9 cellular contexts compared by ENCODE assay signal in genomic region chr10:71963351-71963755, GRCh38. TPM values are rescaled to one million over a fixed set of nuclear protein-coding genes. Genes with fewer than 3 reads are reported as not detected.
DNase-seq lines count a peak whose midpoint lies in the region; ATAC-seq and TF ChIP-seq lines count a peak whose summit lies in the region.
"Had no signal": no experiment of that assay in that cellular context is flagged by ENCODE, and none has a peak within 500 bp of the region (broad histone marks: within the 10 kb centered on the region; RNA-seq: fewer than 3 reads in every experiment).

No MANE protein-coding gene starts in this region.

- H3K4me1 Mint-ChIP-seq in T-helper 17 cell = peaks cover 11% of the 10 kb centered on the region
- peaks cover 37% of the 10 kb centered on the region for H3K4me1 Mint-ChIP-seq in neural progenitor cell
- H3K4me1 Mint-ChIP-seq in activated CD8-positive, alpha-beta memory T cell treated with anti-CD3 and anti-CD28 coated beads, Interleukin-2, amount 10 ng/mL, durations not matched to agents 7 days and 5 days = peaks cover 4% of the 10 kb centered on the region

- peak; percentile 38 for TF ChIP-seq EP300 in gastroesophageal sphincter (IDR thresholded peaks at IDR 0.05)

- H4K20me1 ChIP-seq in neural progenitor cell (ENCODE audit: low read depth) = peaks cover 9% of the 10 kb centered on the region

- CTCF ChIA-PET in activated CD8-positive, alpha-beta memory T cell treated with anti-CD3 and anti-CD28 coated beads, Interleukin-2, amount 10 ng/mL, durations not matched to agents 7 days and 5 days (lab: Charles Lee) = no interaction called here

- H3K9me3 ChIP-seq in T-helper 17 cell (ENCODE audit: control insufficient read depth, low read length, poor library complexity, severe bottlenecking) = no peaks in the 10 kb centered on the region
- H3K9me3 ChIP-seq in gastroesophageal sphincter = no peaks in the 10 kb centered on the region
- H3K9me3 ChIP-seq in neural progenitor cell (ENCODE audit: low read depth) = no peaks in the 10 kb centered on the region

- H3K4me3 Mint-ChIP-seq in T-helper 17 cell (peak overlapping the region; percentile 58), neural progenitor cell (peak overlapping the region; percentile 83)
- H3K4me3 Mint-ChIP-seq in activated CD8-positive, alpha-beta memory T cell treated with anti-CD3 and anti-CD28 coated beads, Interleukin-2, amount 10 ng/mL, durations not matched to agents 7 days and 5 days = no peak overlapping the region

- H3K27me3 ChIP-seq in gastroesophageal sphincter = no peaks in the 10 kb centered on the region
- H3K27me3 ChIP-seq in neural progenitor cell = peaks cover 49% of the 10 kb centered on the region

- H3K27ac Mint-ChIP-seq in T-helper 17 cell = no peak overlapping the region
- no peak overlapping the region for H3K27ac Mint-ChIP-seq in neural progenitor cell
- no peak overlapping the region for H3K27ac Mint-ChIP-seq in activated CD8-positive, alpha-beta memory T cell treated with anti-CD3 and anti-CD28 coated beads, Interleukin-2, amount 10 ng/mL, durations not matched to agents 7 days and 5 days

- TF ChIP-seq CTCF in AG09309 (IDR thresholded peaks at IDR 0.05; ENCODE audit: control insufficient read depth, insufficient read depth, low read depth, low read length, missing control alignments) (no peak), gastroesophageal sphincter (IDR thresholded peaks at IDR 0.05) (no peak), neural progenitor cell (IDR thresholded peaks at IDR 0.05) (no peak)

- peak overlapping the region; percentile 97 for H3K4me2 ChIP-seq in neural progenitor cell

- peak; percentile 44 to 65 for TF ChIP-seq POLR2A in gastroesophageal sphincter (IDR thresholded peaks at IDR 0.05)

- 20% methylated on average over 2 of the region's 20 CpGs; no CpG with 5 or more reads in 1 of the 2 donors for WGBS in gastroesophageal sphincter (ENCODE audit: low coverage in 1 of 2), 2 donors

- peaks cover 5% of the 10 kb centered on the region for H3F3A ChIP-seq in neural progenitor cell (ENCODE audit: low read depth)

- H3K27me3 Mint-ChIP-seq in T-helper 17 cell (peaks cover 60% of the 10 kb centered on the region), neural progenitor cell (ENCODE audit: insufficient read depth, low read depth) (peaks cover 6% of the 10 kb centered on the region)
- peaks cover 82% of the 10 kb centered on the region for H3K27me3 Mint-ChIP-seq in activated CD8-positive, alpha-beta memory T cell treated with anti-CD3 and anti-CD28 coated beads, Interleukin-2, amount 10 ng/mL, durations not matched to agents 7 days and 5 days

- DNase-seq in AG09309 (ENCODE audit: low read depth) (no peak), T-helper 17 cell (no peak), neural progenitor cell (ENCODE audit: low spot score) (no peak), HT-29 (ENCODE audit: low spot score) (no peak), RKO (ENCODE audit: low spot score) (no peak), NCI-H526 (lab: John Stamatoyannopoulos, UW) (no peak)
- DNase-seq in activated CD8-positive, alpha-beta memory T cell treated with anti-CD3 and anti-CD28 coated beads, Interleukin-2, amount 10 ng/mL, durations not matched to agents 7 days and 5 days = no peak
- DNase-seq: NCI-H2029 had no signal

- no peak overlapping the region for H3K9ac ChIP-seq in neural progenitor cell

- no peaks in the 10 kb centered on the region for H3K36me3 ChIP-seq in gastroesophageal sphincter
- no peaks in the 10 kb centered on the region for H3K36me3 ChIP-seq in neural progenitor cell

- H2AFZ ChIP-seq in neural progenitor cell (replicated peaks) = peak overlapping the region; percentile 97

- ATAC-seq in T-helper 17 cell (no peak), gastroesophageal sphincter (peak; percentile 76)
- no peak for ATAC-seq in activated CD8-positive, alpha-beta memory T cell treated with anti-CD3 and anti-CD28 coated beads, Interleukin-2, amount 10 ng/mL, durations not matched to agents 7 days and 5 days

- H3K36me3 Mint-ChIP-seq in T-helper 17 cell (ENCODE audit: low read depth) = peaks cover 10% of the 10 kb centered on the region
- peaks cover 11% of the 10 kb centered on the region for H3K36me3 Mint-ChIP-seq in neural progenitor cell
- H3K36me3 Mint-ChIP-seq in activated CD8-positive, alpha-beta memory T cell treated with anti-CD3 and anti-CD28 coated beads, Interleukin-2, amount 10 ng/mL, durations not matched to agents 7 days and 5 days = no peaks in the 10 kb centered on the region

- H3K79me2 ChIP-seq in neural progenitor cell (ENCODE audit: low read depth) = peaks cover 33% of the 10 kb centered on the region

- H3K4me3 ChIP-seq in AG09309 (ENCODE audit: control insufficient read depth, low read depth, low read length) (peak overlapping the region; percentile 70; the same call in 1 of the 2 replicates), gastroesophageal sphincter (peak overlapping the region; percentile 67 to 88), neural progenitor cell (peak overlapping the region; percentile 77)

- H3K4me1 ChIP-seq in gastroesophageal sphincter (peaks cover 0 to 51% (median 11%) of the 10 kb centered on the region in 3 donors), neural progenitor cell (peaks cover 9% of the 10 kb centered on the region)

- H3K27ac ChIP-seq in gastroesophageal sphincter (peak overlapping the region; percentile 82 to 99 (median 98)), neural progenitor cell (no peak overlapping the region)

- H3K9me3 Mint-ChIP-seq in neural progenitor cell = peaks cover 12% of the 10 kb centered on the region
- no peaks in the 10 kb centered on the region for H3K9me3 Mint-ChIP-seq in activated CD8-positive, alpha-beta memory T cell treated with anti-CD3 and anti-CD28 coated beads, Interleukin-2, amount 10 ng/mL, durations not matched to agents 7 days and 5 days (ENCODE audit: low read depth)

RNA-seq across cellular contexts. Expression of gene CHST3, which starts 0.8 kb away (rescaled TPM):
- total RNA-seq in T-helper 17 cell = not detected
- 10 to 100 TPM; 31.8 to 48.0 (median 37.3) TPM for total RNA-seq in gastroesophageal sphincter
- 9.1 and 11.9 TPM in 2 replicates for total RNA-seq in neural progenitor cell (ENCODE audit: low replicate concordance)
- total RNA-seq in activated CD8-positive, alpha-beta memory T cell treated with anti-CD3 and anti-CD28 coated beads, Interleukin-2, amount 10 ng/mL, durations not matched to agents 7 days and 5 days = under 1 TPM in 1 of 2 experiments, not detected in 1; 0.05 TPM
- 12.3 and 14.1 TPM in 2 replicates for total RNA-seq in HT-29 (2014; rRNA removed; shearing (Covaris generic))
